23 cellular contexts compared by ENCODE assay signal in the genomic region with DNA sequence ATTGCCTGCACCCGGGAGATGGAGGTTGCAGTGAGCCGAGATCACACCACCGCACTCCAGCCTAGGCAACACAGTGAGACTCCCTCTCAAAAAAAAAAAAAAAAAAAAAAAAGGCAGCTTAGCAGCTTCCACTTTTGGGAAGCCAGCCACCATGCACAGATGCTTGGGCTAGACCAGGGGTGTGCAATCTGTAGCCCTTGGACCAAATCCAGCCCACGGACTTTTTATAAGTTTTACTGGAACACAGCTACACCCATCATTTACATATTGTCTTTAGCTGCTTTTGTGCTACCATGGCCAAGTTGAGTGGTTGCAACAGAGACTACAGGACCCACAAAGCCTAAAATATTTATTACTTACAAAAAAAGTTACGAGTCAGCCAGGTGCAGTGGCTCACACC. TPM values are rescaled to one million over a fixed set of nuclear protein-coding genes. Genes with fewer than 3 reads are reported as not detected.
DNase-seq lines count a peak whose midpoint lies in the region; TF ChIP-seq lines count a peak whose summit lies in the region.
"Had no signal": no experiment of that assay in that cellular context is flagged by ENCODE, and none has a peak within 500 bp of the region (broad histone marks: within the 10 kb centered on the region; RNA-seq: fewer than 3 reads in every experiment).

No MANE protein-coding gene starts in this region.

- no peak for TF ChIP-seq CTCF in HFF-Myc (IDR thresholded peaks at IDR 0.05; ENCODE audit: low read depth, low read length, missing control alignments)
- TF ChIP-seq CTCF in RWPE1 (conservative IDR thresholded peaks at IDR 0.05; ENCODE audit: low read depth) = no peak
- no peak for TF ChIP-seq CTCF in fibroblast of lung (conservative IDR thresholded peaks at IDR 0.05 in 1 of 2, IDR thresholded peaks at IDR 0.05 in 1 of 2; ENCODE audit: low read depth in 1 of 2, low read length in 2 of 2)
- TF ChIP-seq CTCF in prostate gland (IDR thresholded peaks at IDR 0.05) = no peak

- peak; percentile 73 for DNase-seq in HFF-Myc (ENCODE audit: extremely low read depth, low read depth)
- DNase-seq in RWPE1 (ENCODE audit: low spot score) = no peak
- DNase-seq in fibroblast of lung (ENCODE audit: low read depth in 2 of 2) = peak; percentile 21 to 69
- peak; percentile 11 for DNase-seq in prostate gland (ENCODE audit: low spot score)
- DNase-seq in HAP-1 (ENCODE audit: low spot score in 2 of 2) = no peak
- DNase-seq in AG08396 (ENCODE audit: low spot score) = no peak
- DNase-seq in NOMO-1 (lab: John Stamatoyannopoulos, UW; ENCODE audit: unreplicated experiment in 2 of 2) = no peak
- DNase-seq: activated CD8-positive, alpha-beta memory T cell treated with anti-CD3 and anti-CD28 coated beads for 24 hours; activated naive CD4-positive, alpha-beta T cell treated with anti-CD3 and anti-CD28 coated beads, Interleukin-2, amount 10 ng/mL, durations not matched to agents 7 days and 5 days; activated T-cell treated with anti-CD3 and anti-CD28 coated beads, Interleukin-2, amount 50 U/mL, for 4 hours; AML-193; CD8-positive, alpha-beta T cell; kidney glomerular epithelial cell; NCI-H1417; NCI-H2107; NCI-H748 treated with DMSO at 0.1 percent for 48 hours; SIG-M5; stimulated activated CD4-positive, alpha-beta T cell treated with anti-CD3 and anti-CD28 coated beads, Interleukin-4, amount 100 ng/mL, for 24 hours; stimulated activated naive CD8-positive, alpha-beta T cell treated with anti-CD3 and anti-CD28 coated beads, Interleukin-15, Interleukin-2, amounts not matched to agents 100 U/mL and 50 U/mL, for 24 hours; T-helper 1 cell had no signal

- TF ChIP-seq POLR2A in prostate gland (IDR thresholded peaks at IDR 0.05) = no peak

- intact Hi-C loops in prostate gland (cut with DNase I) = no loop called here

- H3K27ac ChIP-seq in RWPE1 = peak overlapping the region; percentile 77
- peak overlapping the region; percentile 79 for H3K27ac ChIP-seq in fibroblast of lung (ENCODE audit: insufficient read depth, low read length)
- no peak overlapping the region for H3K27ac ChIP-seq in prostate gland
- H3K27ac ChIP-seq: dorsolateral prefrontal cortex, thyroid gland had no signal

- 77% methylated on average over 5 of the region's 5 CpGs for WGBS in prostate gland

- H3K4me1 ChIP-seq in fibroblast of lung (ENCODE audit: control insufficient read depth, extremely low read depth, insufficient read depth, low read length) = peaks cover 9% of the 10 kb centered on the region
- H3K4me1 ChIP-seq in prostate gland (replicated peaks) = no peaks in the 10 kb centered on the region
- no peaks in the 10 kb centered on the region; the same call in 1 of the 2 replicates for H3K4me1 ChIP-seq in HAP-1
- H3K4me1 ChIP-seq: thyroid gland had no signal

- H3K4me2 ChIP-seq in fibroblast of lung (ENCODE audit: extremely low read depth, insufficient read depth, low read length) = no peak overlapping the region
- H3K4me2 ChIP-seq: GM23338 had no signal

- H3K4me3 ChIP-seq in HFF-Myc (replicated peaks; ENCODE audit: low read depth, low read length) = no peak overlapping the region
- no peak overlapping the region for H3K4me3 ChIP-seq in fibroblast of lung (replicated peaks in 1 of 4; ENCODE audit: control extremely low read depth in 1 of 4, insufficient read depth in 1 of 4, low read depth in 3 of 4, low read length in 4 of 4)
- no peak overlapping the region for H3K4me3 ChIP-seq in prostate gland
- H3K4me3 ChIP-seq in HAP-1 = no peak overlapping the region
- H3K4me3 ChIP-seq: dorsolateral prefrontal cortex, GM23338, thyroid gland had no signal

- H3K36me3 ChIP-seq in fibroblast of lung (ENCODE audit: control insufficient read depth, insufficient read depth, low read length) (peaks cover 7% of the 10 kb centered on the region), prostate gland (no peaks in the 10 kb centered on the region), HAP-1 (replicated peaks) (peaks cover 87% of the 10 kb centered on the region)
- H3K36me3 ChIP-seq: thyroid gland had no signal

- POLR2A ChIA-PET in RWPE1 (lab: Yijun Ruan, JAX; ENCODE audit: low non-redundant PET) = no interaction called here

- in situ Hi-C loops in HAP-1 (cut with MboI; ENCODE audit: low sequenced_read_pairs) = no loop called here

- no peaks in the 10 kb centered on the region for H4K20me1 ChIP-seq in fibroblast of lung (ENCODE audit: control insufficient read depth, extremely low read depth, insufficient read depth, low read length)

- CTCF ChIA-PET in RWPE1 (lab: Yijun Ruan, JAX) = no interaction called here

- no peak overlapping the region for H3K9ac ChIP-seq in fibroblast of lung (ENCODE audit: insufficient read depth, low read length)

- H3K27me3 ChIP-seq in fibroblast of lung (ENCODE audit: control insufficient read depth, insufficient read depth, low read length) = no peaks in the 10 kb centered on the region
- no peaks in the 10 kb centered on the region for H3K27me3 ChIP-seq in prostate gland (replicated peaks; ENCODE audit: insufficient read depth)
- H3K27me3 ChIP-seq in HAP-1 (ENCODE audit: low read depth) = no peaks in the 10 kb centered on the region
- H3K27me3 ChIP-seq: dorsolateral prefrontal cortex, thyroid gland had no signal

- no peak overlapping the region for H2AFZ ChIP-seq in fibroblast of lung (ENCODE audit: low read length)
- H2AFZ ChIP-seq: GM23338 had no signal

- no peaks in the 10 kb centered on the region for H3K9me3 ChIP-seq in fibroblast of lung (ENCODE audit: control insufficient read depth, insufficient read depth, low read depth, low read length)
- H3K9me3 ChIP-seq in prostate gland = no peaks in the 10 kb centered on the region
- no peaks in the 10 kb centered on the region for H3K9me3 ChIP-seq in HAP-1
- H3K9me3 ChIP-seq: thyroid gland had no signal

- peaks cover 4% of the 10 kb centered on the region for H3K79me2 ChIP-seq in fibroblast of lung (ENCODE audit: control insufficient read depth, insufficient read depth, low read length)

RNA-seq across cellular contexts. Expression of gene CIT, which starts 6.7 kb away (rescaled TPM):
- 4.6 and 25.4 TPM in 2 replicates for total RNA-seq in fibroblast of lung
- polyA plus RNA-seq in fibroblast of lung = 6.8 and 26.4 TPM in 2 replicates
- polyA plus RNA-seq in fibroblast of lung (2012) = 6.0 and 20.5 TPM in 2 replicates
- polyA minus RNA-seq in fibroblast of lung (ENCODE audit: low replicate concordance) = 14.7 and 75.2 TPM in 2 replicates
- 10 to 100 TPM in 1 of 2 donors, 1 to 10 TPM in 1; 2.6 to 13.1 TPM for total RNA-seq in prostate gland

Comparison
In these comparisons a context has a peak if more than half of its experiments do, and no peak if none do; other contexts are left out.
1. DNase-seq: peak in HFF-Myc (single experiment), fibroblast of lung (2 of 2) and prostate gland (single experiment); none in RWPE1 (single experiment), HAP-1 (0 of 2), AG08396 (single experiment) and NOMO-1 (0 of 2).
2. H3K27ac ChIP-seq: peak in RWPE1 (single experiment) and fibroblast of lung (single experiment); none in prostate gland (0 of 2).